In genomic region chr22:41301085-41302015, GRCh38 we compare ENCODE assay signal across 1 cellular context.
TF ChIP-seq lines count a peak whose summit lies in the region.

A gene with protein sequence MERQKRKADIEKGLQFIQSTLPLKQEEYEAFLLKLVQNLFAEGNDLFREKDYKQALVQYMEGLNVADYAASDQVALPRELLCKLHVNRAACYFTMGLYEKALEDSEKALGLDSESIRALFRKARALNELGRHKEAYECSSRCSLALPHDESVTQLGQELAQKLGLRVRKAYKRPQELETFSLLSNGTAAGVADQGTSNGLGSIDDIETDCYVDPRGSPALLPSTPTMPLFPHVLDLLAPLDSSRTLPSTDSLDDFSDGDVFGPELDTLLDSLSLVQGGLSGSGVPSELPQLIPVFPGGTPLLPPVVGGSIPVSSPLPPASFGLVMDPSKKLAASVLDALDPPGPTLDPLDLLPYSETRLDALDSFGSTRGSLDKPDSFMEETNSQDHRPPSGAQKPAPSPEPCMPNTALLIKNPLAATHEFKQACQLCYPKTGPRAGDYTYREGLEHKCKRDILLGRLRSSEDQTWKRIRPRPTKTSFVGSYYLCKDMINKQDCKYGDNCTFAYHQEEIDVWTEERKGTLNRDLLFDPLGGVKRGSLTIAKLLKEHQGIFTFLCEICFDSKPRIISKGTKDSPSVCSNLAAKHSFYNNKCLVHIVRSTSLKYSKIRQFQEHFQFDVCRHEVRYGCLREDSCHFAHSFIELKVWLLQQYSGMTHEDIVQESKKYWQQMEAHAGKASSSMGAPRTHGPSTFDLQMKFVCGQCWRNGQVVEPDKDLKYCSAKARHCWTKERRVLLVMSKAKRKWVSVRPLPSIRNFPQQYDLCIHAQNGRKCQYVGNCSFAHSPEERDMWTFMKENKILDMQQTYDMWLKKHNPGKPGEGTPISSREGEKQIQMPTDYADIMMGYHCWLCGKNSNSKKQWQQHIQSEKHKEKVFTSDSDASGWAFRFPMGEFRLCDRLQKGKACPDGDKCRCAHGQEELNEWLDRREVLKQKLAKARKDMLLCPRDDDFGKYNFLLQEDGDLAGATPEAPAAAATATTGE (plus strand): TSS chr22:41301525. CDS start chr22:41320661, 19,136 bp downstream.

TF ChIP-seq in HepG2, 621 proteins besides CTCF, POLR2A, EP300 and RAD21 (continued from another document and continues in another):
- TF ChIP-seq, protein P1, sequence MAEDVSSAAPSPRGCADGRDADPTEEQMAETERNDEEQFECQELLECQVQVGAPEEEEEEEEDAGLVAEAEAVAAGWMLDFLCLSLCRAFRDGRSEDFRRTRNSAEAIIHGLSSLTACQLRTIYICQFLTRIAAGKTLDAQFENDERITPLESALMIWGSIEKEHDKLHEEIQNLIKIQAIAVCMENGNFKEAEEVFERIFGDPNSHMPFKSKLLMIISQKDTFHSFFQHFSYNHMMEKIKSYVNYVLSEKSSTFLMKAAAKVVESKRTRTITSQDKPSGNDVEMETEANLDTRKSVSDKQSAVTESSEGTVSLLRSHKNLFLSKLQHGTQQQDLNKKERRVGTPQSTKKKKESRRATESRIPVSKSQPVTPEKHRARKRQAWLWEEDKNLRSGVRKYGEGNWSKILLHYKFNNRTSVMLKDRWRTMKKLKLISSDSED (CRISPR knock-in tag; IDR thresholded peaks at IDR 0.05), result no peak
- TF ChIP-seq ZNF761 (CRISPR knock-in tag; conservative IDR thresholded peaks at IDR 0.05) (no peak), SMARCE1 (IDR thresholded peaks at IDR 0.05; ENCODE audit: borderline replicate concordance) (no peak), ZBTB42 (CRISPR knock-in tag; IDR thresholded peaks at IDR 0.05) (no peak), ZNF530 (CRISPR knock-in tag; IDR thresholded peaks at IDR 0.05; ENCODE audit: low read depth) (no peak), ZNF17 (CRISPR knock-in tag; IDR thresholded peaks at IDR 0.05) (no peak), CENPBD1 (CRISPR knock-in tag; IDR thresholded peaks at IDR 0.05; ENCODE audit: borderline replicate concordance, low read depth) (no peak), ZIK1 (CRISPR knock-in tag; IDR thresholded peaks at IDR 0.05; ENCODE audit: borderline replicate concordance, low read depth) (0 out of 2 replicates have a peak, but pooled peaks have one; percentile 42), RNF2 (conservative IDR thresholded peaks at IDR 0.05; ENCODE audit: low read depth) (no peak), ZNF350 (CRISPR knock-in tag; IDR thresholded peaks at IDR 0.05; ENCODE audit: borderline replicate concordance, low read depth) (peak; percentile 42; the same call in 1 of the 2 replicates), MED13 (CRISPR knock-in tag; IDR thresholded peaks at IDR 0.05) (no peak), ZFP82 (CRISPR knock-in tag; IDR thresholded peaks at IDR 0.05; ENCODE audit: borderline replicate concordance) (no peak), KAT7 (CRISPR knock-in tag; IDR thresholded peaks at IDR 0.05; ENCODE audit: borderline replicate concordance) (peak; percentile 73; the same call in 1 of the 2 replicates), ZNF788 (CRISPR knock-in tag; IDR thresholded peaks at IDR 0.05; ENCODE audit: borderline replicate concordance) (peak; percentile 41; the same call in 1 of the 2 replicates), ZFYVE20 (CRISPR knock-in tag; IDR thresholded peaks at IDR 0.05; ENCODE audit: borderline replicate concordance, low read depth) (no peak), RFX1 (IDR thresholded peaks at IDR 0.05) (no peak), XBP1 (CRISPR knock-in tag; IDR thresholded peaks at IDR 0.05) (no peak), HOXD1 (CRISPR knock-in tag; IDR thresholded peaks at IDR 0.05) (no peak), CENPX (CRISPR knock-in tag; IDR thresholded peaks at IDR 0.05) (no peak), PHF5A (CRISPR knock-in tag; IDR thresholded peaks at IDR 0.05; ENCODE audit: low read depth, unreplicated experiment) (no peak), ZSCAN20 (CRISPR knock-in tag; IDR thresholded peaks at IDR 0.05; ENCODE audit: borderline replicate concordance) (0 out of 2 replicates have a peak, but pooled peaks have one; percentile 79), HOXA7 (CRISPR knock-in tag; IDR thresholded peaks at IDR 0.05) (no peak), ZSCAN25 (CRISPR knock-in tag; IDR thresholded peaks at IDR 0.05) (no peak), HOXA5 (CRISPR knock-in tag; IDR thresholded peaks at IDR 0.05) (peak; percentile 85; the same call in 1 of the 2 replicates), POLR2G (IDR thresholded peaks at IDR 0.05; ENCODE audit: low read depth, low read length) (peak; percentile 93), TEAD3 (CRISPR knock-in tag; optimal IDR thresholded peaks at IDR 0.05; ENCODE audit: borderline replicate concordance) (peak; percentile 48), ZNF446 (CRISPR knock-in tag; IDR thresholded peaks at IDR 0.05) (no peak), CAMTA2 (CRISPR knock-in tag; IDR thresholded peaks at IDR 0.05; ENCODE audit: borderline replicate concordance) (no peak), ZFP41 (CRISPR knock-in tag; IDR thresholded peaks at IDR 0.05; ENCODE audit: borderline replicate concordance) (no peak), HIVEP1 (CRISPR knock-in tag; IDR thresholded peaks at IDR 0.05) (no peak), USF2 (IDR thresholded peaks at IDR 0.05; ENCODE audit: low read depth, low read length) (no peak), USF2 (CRISPR knock-in tag; IDR thresholded peaks at IDR 0.05; ENCODE audit: borderline replicate concordance) (no peak), SOX13 (IDR thresholded peaks at IDR 0.05) (no peak), SOX13 (CRISPR knock-in tag; conservative IDR thresholded peaks at IDR 0.05 in 1 of 2, IDR thresholded peaks at IDR 0.05 in 1 of 2) (peak in 1 of 2 experiments; percentile 31; a peak in 1 of 4 replicates), MXD4 (CRISPR knock-in tag; IDR thresholded peaks at IDR 0.05) (peak; percentile 87), SMYD3 (CRISPR knock-in tag; IDR thresholded peaks at IDR 0.05) (no peak), ZNF713 (CRISPR knock-in tag; IDR thresholded peaks at IDR 0.05) (no peak), ZNF484 (CRISPR knock-in tag; IDR thresholded peaks at IDR 0.05; ENCODE audit: borderline replicate concordance, low read depth) (no peak), ZNF430 (CRISPR knock-in tag; IDR thresholded peaks at IDR 0.05) (peak; percentile 19; the same call in 1 of the 2 replicates), HNRNPLL (IDR thresholded peaks at IDR 0.05; ENCODE audit: low read depth, low read length, poor library complexity, severe bottlenecking) (peak; percentile 40), ZBTB3 (CRISPR knock-in tag; IDR thresholded peaks at IDR 0.05; ENCODE audit: borderline replicate concordance, low read depth) (no peak), ZBTB49 (CRISPR knock-in tag; IDR thresholded peaks at IDR 0.05; ENCODE audit: borderline replicate concordance) (no peak), FOXK2 (IDR thresholded peaks at IDR 0.05) (no peak), BHLHE40 (IDR thresholded peaks at IDR 0.05; ENCODE audit: low read length) (0 out of 2 replicates have a peak, but pooled peaks have one; percentile 13), PTBP1 (IDR thresholded peaks at IDR 0.05; ENCODE audit: low read depth, low read length, poor library complexity, severe bottlenecking) (no peak), ZNF792 (CRISPR knock-in tag; IDR thresholded peaks at IDR 0.05) (no peak), KDM5A (IDR thresholded peaks at IDR 0.05; ENCODE audit: borderline replicate concordance, low read length) (no peak), CBFB (CRISPR knock-in tag; IDR thresholded peaks at IDR 0.05) (0 out of 2 replicates have a peak, but pooled peaks have one; percentile 24), GLMP (CRISPR knock-in tag; IDR thresholded peaks at IDR 0.05; ENCODE audit: borderline replicate concordance) (no peak), ZNF7 (CRISPR knock-in tag; IDR thresholded peaks at IDR 0.05) (no peak), DNMT1 (CRISPR knock-in tag; IDR thresholded peaks at IDR 0.05) (no peak), NR2C2 (CRISPR knock-in tag; IDR thresholded peaks at IDR 0.05; ENCODE audit: borderline replicate concordance) (no peak), SRSF4 (IDR thresholded peaks at IDR 0.05; ENCODE audit: low read depth, low read length, poor library complexity, severe bottlenecking) (no peak)
- TF ChIP-seq, protein P2, sequence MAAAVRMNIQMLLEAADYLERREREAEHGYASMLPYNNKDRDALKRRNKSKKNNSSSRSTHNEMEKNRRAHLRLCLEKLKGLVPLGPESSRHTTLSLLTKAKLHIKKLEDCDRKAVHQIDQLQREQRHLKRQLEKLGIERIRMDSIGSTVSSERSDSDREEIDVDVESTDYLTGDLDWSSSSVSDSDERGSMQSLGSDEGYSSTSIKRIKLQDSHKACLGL (CRISPR knock-in tag; IDR thresholded peaks at IDR 0.05), result no peak
- TF ChIP-seq, protein P3, sequence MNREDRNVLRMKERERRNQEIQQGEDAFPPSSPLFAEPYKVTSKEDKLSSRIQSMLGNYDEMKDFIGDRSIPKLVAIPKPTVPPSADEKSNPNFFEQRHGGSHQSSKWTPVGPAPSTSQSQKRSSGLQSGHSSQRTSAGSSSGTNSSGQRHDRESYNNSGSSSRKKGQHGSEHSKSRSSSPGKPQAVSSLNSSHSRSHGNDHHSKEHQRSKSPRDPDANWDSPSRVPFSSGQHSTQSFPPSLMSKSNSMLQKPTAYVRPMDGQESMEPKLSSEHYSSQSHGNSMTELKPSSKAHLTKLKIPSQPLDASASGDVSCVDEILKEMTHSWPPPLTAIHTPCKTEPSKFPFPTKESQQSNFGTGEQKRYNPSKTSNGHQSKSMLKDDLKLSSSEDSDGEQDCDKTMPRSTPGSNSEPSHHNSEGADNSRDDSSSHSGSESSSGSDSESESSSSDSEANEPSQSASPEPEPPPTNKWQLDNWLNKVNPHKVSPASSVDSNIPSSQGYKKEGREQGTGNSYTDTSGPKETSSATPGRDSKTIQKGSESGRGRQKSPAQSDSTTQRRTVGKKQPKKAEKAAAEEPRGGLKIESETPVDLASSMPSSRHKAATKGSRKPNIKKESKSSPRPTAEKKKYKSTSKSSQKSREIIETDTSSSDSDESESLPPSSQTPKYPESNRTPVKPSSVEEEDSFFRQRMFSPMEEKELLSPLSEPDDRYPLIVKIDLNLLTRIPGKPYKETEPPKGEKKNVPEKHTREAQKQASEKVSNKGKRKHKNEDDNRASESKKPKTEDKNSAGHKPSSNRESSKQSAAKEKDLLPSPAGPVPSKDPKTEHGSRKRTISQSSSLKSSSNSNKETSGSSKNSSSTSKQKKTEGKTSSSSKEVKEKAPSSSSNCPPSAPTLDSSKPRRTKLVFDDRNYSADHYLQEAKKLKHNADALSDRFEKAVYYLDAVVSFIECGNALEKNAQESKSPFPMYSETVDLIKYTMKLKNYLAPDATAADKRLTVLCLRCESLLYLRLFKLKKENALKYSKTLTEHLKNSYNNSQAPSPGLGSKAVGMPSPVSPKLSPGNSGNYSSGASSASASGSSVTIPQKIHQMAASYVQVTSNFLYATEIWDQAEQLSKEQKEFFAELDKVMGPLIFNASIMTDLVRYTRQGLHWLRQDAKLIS (CRISPR knock-in tag; IDR thresholded peaks at IDR 0.05), result no peak
- TF ChIP-seq, protein P4, sequence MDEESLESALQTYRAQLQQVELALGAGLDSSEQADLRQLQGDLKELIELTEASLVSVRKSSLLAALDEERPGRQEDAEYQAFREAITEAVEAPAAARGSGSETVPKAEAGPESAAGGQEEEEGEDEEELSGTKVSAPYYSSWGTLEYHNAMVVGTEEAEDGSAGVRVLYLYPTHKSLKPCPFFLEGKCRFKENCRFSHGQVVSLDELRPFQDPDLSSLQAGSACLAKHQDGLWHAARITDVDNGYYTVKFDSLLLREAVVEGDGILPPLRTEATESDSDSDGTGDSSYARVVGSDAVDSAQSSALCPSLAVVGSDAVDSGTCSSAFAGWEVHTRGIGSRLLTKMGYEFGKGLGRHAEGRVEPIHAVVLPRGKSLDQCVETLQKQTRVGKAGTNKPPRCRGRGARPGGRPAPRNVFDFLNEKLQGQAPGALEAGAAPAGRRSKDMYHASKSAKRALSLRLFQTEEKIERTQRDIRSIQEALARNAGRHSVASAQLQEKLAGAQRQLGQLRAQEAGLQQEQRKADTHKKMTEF (CRISPR knock-in tag; IDR thresholded peaks at IDR 0.05), result peak; percentile 56; the same call in 1 of the 2 replicates
